Comparison of ENCODE assay signal across 8 cellular contexts in the genomic region with DNA sequence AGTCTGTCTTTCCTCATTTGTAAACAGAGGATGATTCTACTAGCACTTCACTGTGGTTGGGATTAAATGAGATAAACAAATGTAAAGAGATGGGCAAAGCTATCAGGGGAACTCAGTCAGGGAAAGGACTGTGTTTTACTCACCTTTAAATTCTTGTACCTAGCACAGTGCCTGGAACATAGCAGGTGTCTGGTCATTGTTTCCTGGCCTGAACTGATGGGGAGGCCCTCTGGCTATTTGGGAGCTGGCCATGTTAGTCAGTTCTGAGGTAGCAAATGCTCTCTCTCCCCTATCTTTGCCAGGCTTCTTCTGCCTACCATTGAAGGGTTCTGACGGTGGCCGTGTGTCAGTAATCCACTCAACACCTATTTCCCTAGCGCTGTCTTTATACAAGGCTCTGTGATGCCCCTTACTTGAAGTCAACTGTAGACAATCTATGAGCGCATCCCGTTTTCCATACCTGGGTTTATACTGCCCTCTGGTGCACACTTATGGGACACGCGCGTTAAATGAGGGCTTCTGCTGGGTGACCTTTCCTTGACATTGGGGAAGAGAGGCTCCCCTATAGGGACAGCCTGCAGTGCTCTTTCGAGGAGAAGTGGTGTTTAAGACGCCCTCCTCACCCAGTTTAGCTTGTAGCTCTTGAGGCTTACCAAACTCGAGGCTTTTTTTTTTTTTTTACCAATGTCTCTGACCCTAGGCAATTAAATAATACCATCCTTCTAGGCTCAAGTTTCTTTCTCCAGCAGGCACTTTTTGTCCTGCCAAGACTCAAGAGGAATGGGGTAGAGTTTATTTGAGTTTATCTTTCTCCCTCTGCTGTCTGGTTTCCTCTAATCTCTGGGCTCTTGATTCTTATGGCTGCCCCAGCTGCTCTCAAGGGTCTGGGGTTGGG. TPM values are rescaled to one million over a fixed set of nuclear protein-coding genes. Genes with fewer than 3 reads are reported as not detected.
A peak's percentile ranks its signal among the peaks of the same experiment; 100 is the strongest.
DNase-seq lines count a peak whose midpoint lies in the region; ATAC-seq, FAIRE-seq and TF ChIP-seq lines count a peak whose summit lies in the region.
"Had no signal": no experiment of that assay in that cellular context is flagged by ENCODE, and none has a peak within 500 bp of the region (broad histone marks: within the 10 kb centered on the region; RNA-seq: fewer than 3 reads in every experiment).

No MANE protein-coding gene starts in this region.

- no peak overlapping the region for H3K56ac ChIP-seq in IMR-90 (ENCODE audit: extremely low read depth, insufficient read depth, low read length)

- no peak for TF ChIP-seq POLR2A in IMR-90 (IDR thresholded peaks at IDR 0.05; ENCODE audit: low read depth, low read length)

- no peak overlapping the region for H3K4me3 Mint-ChIP-seq in naive thymus-derived CD4-positive, alpha-beta T cell

- WGBS in IMR-90 (ENCODE audit: extremely low coverage in 2 of 2, insufficient read length in 1 of 2), 2 experiments = no CpG with 5 or more reads among the region's 11 CpGs

- dilution Hi-C loops in IMR-90 (cut with HindIII; ENCODE audit: low sequenced_read_pairs, unreplicated experiment) = no loop called here

- no peak overlapping the region for H2AK5ac ChIP-seq in IMR-90 (ENCODE audit: low read depth, low read length)

- no peak overlapping the region for H2BK5ac ChIP-seq in IMR-90 (ENCODE audit: low read depth, low read length, poor library complexity, severe bottlenecking)

- H3K36me3 ChIP-seq in IMR-90 (ENCODE audit: control insufficient read depth, insufficient read depth, low read length) (no peaks in the 10 kb centered on the region), NT2/D1 (ENCODE audit: insufficient read depth, insufficient read length, low read length) (no peaks in the 10 kb centered on the region)
- H3K36me3 ChIP-seq in naive thymus-derived CD4-positive, alpha-beta T cell (ENCODE audit: control insufficient read depth in 2 of 3, insufficient read depth in 3 of 3, low read length in 3 of 3) = no peaks in the 10 kb centered on the region

- peaks cover 55% of the 10 kb centered on the region for H3K27me3 ChIP-seq in IMR-90 (ENCODE audit: control insufficient read depth, insufficient read depth, low read length)
- no peaks in the 10 kb centered on the region for H3K27me3 ChIP-seq in NT2/D1 (ENCODE audit: insufficient read depth, insufficient read length)
- H3K27me3 ChIP-seq in naive thymus-derived CD4-positive, alpha-beta T cell (ENCODE audit: control insufficient read depth in 2 of 2, insufficient read depth in 2 of 2, low read length in 2 of 2) = no peaks in the 10 kb centered on the region

- no TSS peak for BruUV-seq in IMR-90 (replicated peaks; lab: Mats Ljungman, UMichigan)

- no peak overlapping the region for H2BK20ac ChIP-seq in IMR-90 (ENCODE audit: low read depth, low read length)

- no peak overlapping the region for H3K4me3 ChIP-seq in IMR-90 (ENCODE audit: insufficient read depth, low read depth, low read length)
- H3K4me3 ChIP-seq in NT2/D1 (ENCODE audit: insufficient read length, low read depth) = no peak overlapping the region
- H3K4me3 ChIP-seq in epithelial cell of esophagus (ENCODE audit: low read length) = no peak overlapping the region
- no peak overlapping the region for H3K4me3 ChIP-seq in naive thymus-derived CD4-positive, alpha-beta T cell (ENCODE audit: low read length)

- peaks cover 18 to 33% (median 24%) of the 10 kb centered on the region in 5 donors for H3K27me3 Mint-ChIP-seq in naive thymus-derived CD4-positive, alpha-beta T cell

- CTCF ChIA-PET in IMR-90 (lab: Yijun Ruan, JAX) = interaction anchor here (0.7 to 1.9 kb wide), 4 partner anchors 9 to 148 kb away, joined by 3 to 12 read pairs (median 4); no protein-coding TSS in a partner anchor
- CTCF ChIA-PET in naive thymus-derived CD4-positive, alpha-beta T cell (lab: Charles Lee) = interaction anchor here (0.7 to 3.4 kb wide), 4 partner anchors 70 to 912 kb away, joined by 3 to 31 read pairs (median 6); no protein-coding TSS in a partner anchor

- peak; percentile 94 for FAIRE-seq in GM18507 (lab: Jason Lieb, UNC)

- H4K20me1 ChIP-seq in IMR-90 (ENCODE audit: insufficient read depth, low read length) = no peaks in the 10 kb centered on the region

- H3K9me3 ChIP-seq in IMR-90 (ENCODE audit: control insufficient read depth, insufficient read depth, low read length) = no peaks in the 10 kb centered on the region
- H3K9me3 ChIP-seq in NT2/D1 (ENCODE audit: insufficient read depth, low read length) = no peaks in the 10 kb centered on the region
- H3K9me3 ChIP-seq in naive thymus-derived CD4-positive, alpha-beta T cell (ENCODE audit: control insufficient read depth in 2 of 3, low read length in 3 of 3) = no peaks in the 10 kb centered on the region

- POLR2A ChIA-PET in IMR-90 (lab: Charles Lee; ENCODE audit: unreplicated experiment) = no interaction called here
- POLR2A ChIA-PET in naive thymus-derived CD4-positive, alpha-beta T cell (lab: Charles Lee) = no interaction called here

- no peaks in the 10 kb centered on the region for H3K79me1 ChIP-seq in IMR-90 (ENCODE audit: low read depth in 1 of 2, low read length in 2 of 2)

- H2AK9ac ChIP-seq in IMR-90 (replicated peaks; ENCODE audit: low read depth, low read length, poor library complexity) = no peak overlapping the region

- H3K27ac Mint-ChIP-seq in naive thymus-derived CD4-positive, alpha-beta T cell = no peak overlapping the region

- no peak overlapping the region for H3K9ac ChIP-seq in IMR-90 (ENCODE audit: low read depth, low read length)
- no peak overlapping the region for H3K9ac ChIP-seq in NT2/D1 (ENCODE audit: insufficient read length, low read depth)

- no peak overlapping the region for H3K4ac ChIP-seq in IMR-90 (ENCODE audit: low read depth, low read length)

- no peaks in the 10 kb centered on the region for H3K36me3 Mint-ChIP-seq in naive thymus-derived CD4-positive, alpha-beta T cell

- no peak overlapping the region for H2BK120ac ChIP-seq in IMR-90 (ENCODE audit: low read depth, low read length)

- H3K4me1 Mint-ChIP-seq in naive thymus-derived CD4-positive, alpha-beta T cell = peaks cover 0 to 4% (median 0%) of the 10 kb centered on the region in 7 donors

- no peak overlapping the region for H3K23ac ChIP-seq in IMR-90 (ENCODE audit: low read depth, low read length)

- no peak overlapping the region for H4K5ac ChIP-seq in IMR-90 (ENCODE audit: low read depth, low read length)

- in situ Hi-C loops in IMR-90 (cut with MboI; ENCODE audit: low sequenced_read_pairs) = loop anchor here (5.0 to 10.0 kb wide), 2 partner anchors 56 to 174 kb away; no protein-coding TSS in a partner anchor

- no peaks in the 10 kb centered on the region for H3K9me1 ChIP-seq in IMR-90 (ENCODE audit: insufficient read depth, low read length)

- peak; percentile 76 for TF ChIP-seq CTCF in IMR-90 (conservative IDR thresholded peaks at IDR 0.05; ENCODE audit: low read depth, low read length)
- TF ChIP-seq CTCF in epithelial cell of esophagus (IDR thresholded peaks at IDR 0.05; ENCODE audit: insufficient read depth, low read depth, low read length, missing control alignments) = peak; percentile 81

- ATAC-seq in IMR-90 (ENCODE audit: low read depth) = peak; percentile 91
- peak; percentile 92 for ATAC-seq in naive thymus-derived CD4-positive, alpha-beta T cell

- H3K4me2 ChIP-seq in IMR-90 (ENCODE audit: low read depth, low read length) = no peak overlapping the region

- H3K27ac ChIP-seq in IMR-90 (ENCODE audit: insufficient read depth, low read length) = no peak overlapping the region
- no peak overlapping the region for H3K27ac ChIP-seq in naive thymus-derived CD4-positive, alpha-beta T cell (ENCODE audit: low read depth, low read length)

- no peak overlapping the region for H4K91ac ChIP-seq in IMR-90 (ENCODE audit: insufficient read depth, low read depth, low read length)

- no peaks in the 10 kb centered on the region for H3K9me3 Mint-ChIP-seq in naive thymus-derived CD4-positive, alpha-beta T cell

- H3K14ac ChIP-seq in IMR-90 (replicated peaks; ENCODE audit: low read depth, low read length) = no peak overlapping the region

- no peak overlapping the region for H2BK15ac ChIP-seq in IMR-90 (ENCODE audit: low read depth, low read length)

- TF ChIP-seq RAD21 in IMR-90 (IDR thresholded peaks at IDR 0.05; ENCODE audit: low read length) = peak; percentile 89

- no peak overlapping the region for H4K8ac ChIP-seq in IMR-90 (ENCODE audit: low read depth in 2 of 2, low read length in 2 of 2)

- no peak overlapping the region for H3K18ac ChIP-seq in IMR-90 (ENCODE audit: low read depth, low read length)

- H2AFZ ChIP-seq in IMR-90 (replicated peaks; ENCODE audit: low read length, poor library complexity) = no peak overlapping the region

- DNase-seq in GM18507 (ENCODE audit: extremely low spot score, insufficient read length, low read depth) (peak; percentile 40), IMR-90 (peak; percentile 56), NT2/D1 (ENCODE audit: low read depth, low spot score) (peak; percentile 52), epithelial cell of esophagus (ENCODE audit: low read depth) (peak; percentile 74)
- peak; percentile 19 for DNase-seq in activated CD8-positive, alpha-beta memory T cell treated with anti-CD3 and anti-CD28 coated beads, Interleukin-2, amount 50 U/mL, for 24 hours (ENCODE audit: extremely low read depth)
- DNase-seq in naive thymus-derived CD4-positive, alpha-beta T cell = peak; percentile 43 to 67 (median 62)
- peak; percentile 15 to 38 for DNase-seq in stimulated activated CD8-positive, alpha-beta memory T cell treated with anti-CD3 and anti-CD28 coated beads, Interleukin-7, amount 100 ng/mL, for 48 hours (ENCODE audit: extremely low read depth in 1 of 2, low read depth in 1 of 2)

- H3K4me1 ChIP-seq in IMR-90 (ENCODE audit: control insufficient read depth, insufficient read depth, low read length) (no peaks in the 10 kb centered on the region), NT2/D1 (ENCODE audit: insufficient read depth, insufficient read length) (no peaks in the 10 kb centered on the region)
- H3K4me1 ChIP-seq in naive thymus-derived CD4-positive, alpha-beta T cell (ENCODE audit: control insufficient read depth in 2 of 2, insufficient read depth in 2 of 2, low read length in 2 of 2) = no peaks in the 10 kb centered on the region

- intact Hi-C loops in IMR-90 (cut with micrococcal nuclease) = loop anchor here (1.0 kb wide), 3 partner anchors 70 to 242 kb away; no protein-coding TSS in a partner anchor
- intact Hi-C loops in naive thymus-derived CD4-positive, alpha-beta T cell (cut with micrococcal nuclease) = loop anchor here (1.0 to 5.0 kb wide), 9 partner anchors 70 to 671 kb away; a partner anchor contains a TSS

RNA-seq across cellular contexts. Expression of a gene that starts 4.0 kb away (rescaled TPM):
- total RNA-seq in IMR-90 (2012; rRNA removed) = not detected in 2 replicates
- polyA plus RNA-seq in IMR-90 (2012; rRNA removed) = not detected in 2 replicates
- polyA plus RNA-seq in IMR-90 (2012; cell fraction: cytosol; rRNA removed) = not detected in 2 replicates
- polyA plus RNA-seq in IMR-90 (2012; cell fraction: nucleus; rRNA removed; ENCODE audit: low replicate concordance) = not detected in 2 replicates
- total RNA-seq in naive thymus-derived CD4-positive, alpha-beta T cell = not detected
- not detected for polyA plus RNA-seq in naive thymus-derived CD4-positive, alpha-beta T cell
- total RNA-seq: skeletal muscle tissue had no signal

RNA-seq across cellular contexts. Expression of a gene that starts 25.3 kb away (rescaled TPM):
- 10.4 and 10.8 TPM in 2 replicates for total RNA-seq in IMR-90 (2012; rRNA removed)
- 9.1 and 10.3 TPM in 2 replicates for polyA plus RNA-seq in IMR-90 (2012; rRNA removed)
- 8.0 and 8.9 TPM in 2 replicates for polyA plus RNA-seq in IMR-90 (2012; cell fraction: cytosol; rRNA removed)
- 15.6 and 29.8 TPM in 2 replicates for polyA plus RNA-seq in IMR-90 (2012; cell fraction: nucleus; rRNA removed; ENCODE audit: low replicate concordance)
- total RNA-seq in naive thymus-derived CD4-positive, alpha-beta T cell = 10 to 100 TPM; 13.5 to 29.8 (median 20.9) TPM
- polyA plus RNA-seq in naive thymus-derived CD4-positive, alpha-beta T cell = 10 to 100 TPM in 1 of 2 donors, 1 to 10 TPM in 1; 8.9 to 13.1 TPM

RNA-seq across cellular contexts. Expression of a gene that starts 49.0 kb away (rescaled TPM):
- 17.7 and 29.7 TPM in 2 replicates for total RNA-seq in IMR-90 (2012; rRNA removed)
- 8.9 and 9.9 TPM in 2 replicates for polyA plus RNA-seq in IMR-90 (2012; rRNA removed)
- polyA plus RNA-seq in IMR-90 (2012; cell fraction: cytosol; rRNA removed) = 1.4 and 2.0 TPM in 2 replicates
- 0.79 and 4.7 TPM in 2 replicates for polyA plus RNA-seq in IMR-90 (2012; cell fraction: nucleus; rRNA removed; ENCODE audit: low replicate concordance)
- 10 to 100 TPM; 17.4 to 25.4 (median 22.4) TPM for total RNA-seq in naive thymus-derived CD4-positive, alpha-beta T cell
- 10 to 100 TPM; 14.5 to 20.8 TPM for polyA plus RNA-seq in naive thymus-derived CD4-positive, alpha-beta T cell

Comparison
In these comparisons a context has a peak if more than half of its experiments do, and no peak if none do; other contexts are left out.
1. DNase-seq: peak in every context shown above with its lines; median percentile 74 in epithelial cell of esophagus; 62 in naive thymus-derived CD4-positive, alpha-beta T cell; 56 in IMR-90; 52 in NT2/D1; 40 in GM18507; 26 in stimulated activated CD8-positive, alpha-beta memory T cell treated with anti-CD3 and anti-CD28 coated beads, Interleukin-7, amount 100 ng/mL, for 48 hours; 19 in activated CD8-positive, alpha-beta memory T cell treated with anti-CD3 and anti-CD28 coated beads, Interleukin-2, amount 50 U/mL, for 24 hours.